In genomic region chr20:53081916-53082863, GRCh38 we compare ENCODE assay signal across 1 cellular context.
A peak's percentile ranks its signal among the peaks of the same experiment; 100 is the strongest.
TF ChIP-seq lines count a peak whose summit lies in the region.

No MANE protein-coding gene starts in this region.

TF ChIP-seq in HepG2, 621 proteins besides CTCF, POLR2A, EP300 and RAD21 (continued from another document and continues in another):
- TF ChIP-seq ZNF18 (CRISPR knock-in tag; IDR thresholded peaks at IDR 0.05; ENCODE audit: insufficient replicate concordance) (no peak), KAT2B (IDR thresholded peaks at IDR 0.05; ENCODE audit: borderline replicate concordance, low read depth, low read length) (no peak), GPBP1L1 (CRISPR knock-in tag; IDR thresholded peaks at IDR 0.05) (no peak), CSRNP1 (CRISPR knock-in tag; IDR thresholded peaks at IDR 0.05) (0 out of 2 replicates have a peak, but pooled peaks have one; percentile 52), ZNF350 (CRISPR knock-in tag; IDR thresholded peaks at IDR 0.05; ENCODE audit: borderline replicate concordance, low read depth) (no peak), ZFY (CRISPR knock-in tag; IDR thresholded peaks at IDR 0.05) (no peak), TEAD2 (CRISPR knock-in tag; IDR thresholded peaks at IDR 0.05) (no peak), GFI1 (CRISPR knock-in tag; IDR thresholded peaks at IDR 0.05; ENCODE audit: borderline replicate concordance) (peak; percentile 27; the same call in 1 of the 2 replicates), ZNF572 (CRISPR knock-in tag; IDR thresholded peaks at IDR 0.05) (no peak), SPEN (CRISPR knock-in tag; IDR thresholded peaks at IDR 0.05; ENCODE audit: low read depth) (no peak), ATF7-NPFF (CRISPR knock-in tag; IDR thresholded peaks at IDR 0.05; ENCODE audit: low read depth) (no peak), PHF21A (CRISPR knock-in tag; IDR thresholded peaks at IDR 0.05) (0 out of 2 replicates have a peak, but pooled peaks have one; percentile 6), ZFP36 (IDR thresholded peaks at IDR 0.05; ENCODE audit: borderline replicate concordance, low read depth, low read length, partially characterized antibody) (no peak), ZNF432 (CRISPR knock-in tag; IDR thresholded peaks at IDR 0.05; ENCODE audit: borderline replicate concordance) (no peak), ZNF512 (CRISPR knock-in tag; IDR thresholded peaks at IDR 0.05) (no peak), DMTF1 (CRISPR knock-in tag; IDR thresholded peaks at IDR 0.05) (no peak), PHF5A (CRISPR knock-in tag; IDR thresholded peaks at IDR 0.05; ENCODE audit: low read depth, unreplicated experiment) (no peak), ZNF580 (CRISPR knock-in tag; IDR thresholded peaks at IDR 0.05; ENCODE audit: borderline replicate concordance, low read depth) (no peak), IKZF5 (CRISPR knock-in tag; IDR thresholded peaks at IDR 0.05) (no peak), ZNF10 (CRISPR knock-in tag; IDR thresholded peaks at IDR 0.05; ENCODE audit: borderline replicate concordance, low read depth) (no peak), ZNF746 (CRISPR knock-in tag; IDR thresholded peaks at IDR 0.05) (no peak), ZNF564 (CRISPR knock-in tag; IDR thresholded peaks at IDR 0.05) (no peak), CENPBD1 (CRISPR knock-in tag; IDR thresholded peaks at IDR 0.05; ENCODE audit: borderline replicate concordance, low read depth) (no peak), ZNF503 (CRISPR knock-in tag; IDR thresholded peaks at IDR 0.05) (peak; percentile 76; the same call in 1 of the 2 replicates), ZNF362 (CRISPR knock-in tag; IDR thresholded peaks at IDR 0.05; ENCODE audit: borderline replicate concordance) (no peak; the same call in 1 of the 2 replicates), SMAD3 (CRISPR knock-in tag; IDR thresholded peaks at IDR 0.05) (peak; percentile 91), RAD51 (IDR thresholded peaks at IDR 0.05; ENCODE audit: borderline replicate concordance) (no peak), MYNN (CRISPR knock-in tag; IDR thresholded peaks at IDR 0.05; ENCODE audit: low read depth) (no peak), ARNT (IDR thresholded peaks at IDR 0.05) (no peak), ZNF460 (CRISPR knock-in tag; IDR thresholded peaks at IDR 0.05; ENCODE audit: borderline replicate concordance) (no peak), ZGPAT (CRISPR knock-in tag; IDR thresholded peaks at IDR 0.05) (peak; percentile 60; the same call in 1 of the 2 replicates), ARHGAP35 (CRISPR knock-in tag; IDR thresholded peaks at IDR 0.05; ENCODE audit: borderline replicate concordance) (no peak), GTF3A (CRISPR knock-in tag; conservative IDR thresholded peaks at IDR 0.05) (no peak), NKX3-1 (CRISPR knock-in tag; IDR thresholded peaks at IDR 0.05) (0 out of 2 replicates have a peak, but pooled peaks have one; percentile 2), ATM (IDR thresholded peaks at IDR 0.05; ENCODE audit: borderline replicate concordance) (no peak), SMC3 (IDR thresholded peaks at IDR 0.05; ENCODE audit: low read length) (0 out of 2 replicates have a peak, but pooled peaks have one; percentile 2), ZSCAN20 (CRISPR knock-in tag; IDR thresholded peaks at IDR 0.05; ENCODE audit: borderline replicate concordance) (peak; percentile 43; the same call in 1 of the 2 replicates), SRY (CRISPR knock-in tag; IDR thresholded peaks at IDR 0.05) (no peak), ZNF281 (CRISPR knock-in tag; IDR thresholded peaks at IDR 0.05; ENCODE audit: borderline replicate concordance) (peak; percentile 62; the same call in 1 of the 2 replicates), HOXA9 (CRISPR knock-in tag; IDR thresholded peaks at IDR 0.05; ENCODE audit: borderline replicate concordance) (no peak)
